In the genomic region with DNA sequence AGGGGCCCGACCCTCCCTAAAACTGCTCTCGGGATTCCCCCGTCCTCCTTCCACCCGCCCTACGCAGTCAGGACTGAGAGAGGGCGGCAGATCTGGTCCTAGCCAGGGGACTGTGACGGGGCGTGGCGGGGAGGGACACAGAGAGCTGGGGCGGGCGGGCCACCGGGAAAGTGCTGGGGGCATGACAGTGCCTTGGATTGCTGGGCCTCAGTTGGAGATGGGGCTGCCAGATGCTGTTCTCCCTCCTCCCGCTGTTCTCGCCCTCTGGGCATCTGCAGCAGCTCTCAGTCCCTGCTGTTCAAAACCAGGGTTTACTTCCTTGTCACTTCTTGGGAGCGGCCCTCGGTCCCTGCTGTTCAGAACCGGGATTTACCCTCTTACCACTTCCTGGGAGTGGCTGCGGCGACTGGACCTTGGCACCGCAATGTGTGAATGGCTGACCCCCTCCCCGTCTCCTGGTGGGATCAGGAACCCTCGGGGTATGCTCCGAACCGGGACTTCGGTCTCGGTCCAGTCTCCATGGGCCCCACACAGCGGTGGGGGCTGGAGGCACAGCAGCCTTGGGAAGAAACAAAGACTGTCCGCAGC, we compare ENCODE assay signal across 8 cellular contexts. TPM values are rescaled to one million over a fixed set of nuclear protein-coding genes. Genes with fewer than 3 reads are reported as not detected.
A peak's percentile ranks its signal among the peaks of the same experiment; 100 is the strongest.
DNase-seq lines count a peak whose midpoint lies in the region; ATAC-seq, FAIRE-seq and TF ChIP-seq lines count a peak whose summit lies in the region.

No MANE protein-coding gene starts in this region.

- H3K36me3 Mint-ChIP-seq in HFFc6 (ENCODE audit: low read depth): no peaks in the 10 kb centered on the region

- H3K9ac ChIP-seq in subcutaneous abdominal adipose tissue (ENCODE audit: low read length in 5 of 5): peak overlapping the region in 3 of 5 donors; percentile 52 to 82 (median 63)

- no peaks in the 10 kb centered on the region for H3K9me3 Mint-ChIP-seq in HFFc6

- TF ChIP-seq CTCF in HFFc6 (IDR thresholded peaks at IDR 0.05) (peak; percentile 40; the same call in 1 of the 2 replicates), bronchial epithelial cell (IDR thresholded peaks at IDR 0.05; ENCODE audit: insufficient read depth, low read length, severe bottlenecking) (peak; percentile 20)

- no peaks in the 10 kb centered on the region for H3K9me3 ChIP-seq in subcutaneous abdominal adipose tissue (ENCODE audit: control insufficient read depth in 5 of 5, low read length in 5 of 5)

- H3K27me3 ChIP-seq in bronchial epithelial cell (ENCODE audit: control insufficient read depth, insufficient read depth, low read length): peaks cover 16% of the 10 kb centered on the region
- peaks cover 0 to 14% (median 9%) of the 10 kb centered on the region in 5 donors for H3K27me3 ChIP-seq in subcutaneous abdominal adipose tissue (ENCODE audit: control insufficient read depth in 5 of 5, insufficient read depth in 4 of 5, low read length in 5 of 5)

- FAIRE-seq in bronchial epithelial cell (lab: Jason Lieb, UNC): no peak

- peak; percentile 81 for DNase-seq in AG20443 (ENCODE audit: low spot score)
- peak; percentile 50 for DNase-seq in HFFc6
- DNase-seq in bronchial epithelial cell (ENCODE audit: low read depth): no peak
- DNase-seq in left colon: peak; percentile 81 to 89
- no peak for DNase-seq in NOMO-1 treated with dmso at 0.1 percent for 144 hours (lab: John Stamatoyannopoulos, UW; ENCODE audit: unreplicated experiment)

- ATAC-seq in left colon (peak; percentile 71), GM19455 (IDR thresholded peaks at IDR 0.05; ENCODE audit: unreplicated experiment) (no peak), HG02970 (IDR thresholded peaks at IDR 0.05; ENCODE audit: low FRiP score, unreplicated experiment) (no peak)

- H3K27me3 Mint-ChIP-seq in HFFc6 (ENCODE audit: insufficient read depth): peaks cover 14% of the 10 kb centered on the region

- peaks cover 42% of the 10 kb centered on the region for H3K4me1 Mint-ChIP-seq in HFFc6 (ENCODE audit: low read depth)

- H3K27ac ChIP-seq in subcutaneous abdominal adipose tissue (ENCODE audit: low read depth, low read length): no peak overlapping the region

- H3K4me3 Mint-ChIP-seq in HFFc6: peak overlapping the region; percentile 90

- H3K36me3 ChIP-seq in bronchial epithelial cell (ENCODE audit: control insufficient read depth, insufficient read depth, low read length) (no peaks in the 10 kb centered on the region), subcutaneous abdominal adipose tissue (ENCODE audit: control insufficient read depth in 5 of 5, insufficient read depth in 5 of 5, low read length in 5 of 5) (no peaks in the 10 kb centered on the region)

- intact Hi-C loops in left colon (cut with DNase I, micrococcal nuclease): loop anchor here in 1 of 2 donors (10.0 kb wide), 1 partner anchor 194 kb away; no protein-coding TSS in a partner anchor

- peak overlapping the region; percentile 33 for H3K27ac Mint-ChIP-seq in HFFc6

- peaks cover 4 to 54% (median 52%) of the 10 kb centered on the region in 5 donors for H3K4me1 ChIP-seq in subcutaneous abdominal adipose tissue (ENCODE audit: control insufficient read depth in 5 of 5, insufficient read depth in 5 of 5, low read length in 5 of 5)

- H3K4me3 ChIP-seq in bronchial epithelial cell (ENCODE audit: low read depth, low read length) (peak overlapping the region; percentile 10), subcutaneous abdominal adipose tissue (ENCODE audit: low read depth in 1 of 5, low read length in 5 of 5) (peak overlapping the region; percentile 50 to 78 (median 74))

RNA-seq across cellular contexts. Expression of gene RPP25, which starts 1.8 kb away (rescaled TPM):
- 1 to 10 TPM in 5 of 6 experiments, under 1 TPM in 1; 0.76 to 1.7 (median 1.5) TPM for total RNA-seq in HFFc6 (2021; fragmentation: NEBNext Ultra II Directional; extraction: Animal tissue kit (Norgen Biotek cat#: 25700))
- total RNA-seq in bronchial epithelial cell (3.3 and 8.7 TPM in 2 replicates), left colon (10 to 100 TPM; 12.0 to 12.7 TPM)

RNA-seq across cellular contexts. Expression of gene COX5A, which starts 20.5 kb away (rescaled TPM):
- 100 to 1,000 TPM; 181 to 189 (median 186) TPM for total RNA-seq in HFFc6 (2021; fragmentation: NEBNext Ultra II Directional; extraction: Animal tissue kit (Norgen Biotek cat#: 25700))
- total RNA-seq in bronchial epithelial cell (55.3 and 66.6 TPM in 2 replicates), left colon (100 to 1,000 TPM; 564 to 684 TPM)

RNA-seq across cellular contexts. Expression of gene SCAMP5, which starts 36.9 kb away (rescaled TPM):
- 10 to 100 TPM in 2 of 6 experiments, 1 to 10 TPM in 4; 6.4 to 11.2 (median 6.9) TPM for total RNA-seq in HFFc6 (2021; fragmentation: NEBNext Ultra II Directional; extraction: Animal tissue kit (Norgen Biotek cat#: 25700))
- total RNA-seq in bronchial epithelial cell: 0.13 and 1.3 TPM in 2 replicates
- 1 to 10 TPM; 4.5 to 8.6 TPM for total RNA-seq in left colon

RNA-seq across cellular contexts. Expression of gene FAM219B, which starts 51.8 kb away (rescaled TPM):
- 10 to 100 TPM; 40.6 to 61.4 (median 51.8) TPM for total RNA-seq in HFFc6 (2021; fragmentation: NEBNext Ultra II Directional; extraction: Animal tissue kit (Norgen Biotek cat#: 25700))
- total RNA-seq in bronchial epithelial cell (67.3 and 72.4 TPM in 2 replicates), left colon (10 to 100 TPM; 53.5 to 64.9 TPM)

Comparison
In these comparisons a context has a peak if more than half of its experiments do, and no peak if none do; other contexts are left out.
1. DNase-seq: peak in AG20443 (single experiment), HFFc6 (single experiment) and left colon (2 of 2); none in bronchial epithelial cell (single experiment) and NOMO-1 treated with dmso at 0.1 percent for 144 hours (single experiment).